ENCODE assay signal across 1 cellular context in genomic region chr6:829646-830045, GRCh38.
TF ChIP-seq lines count a peak whose summit lies in the region.

No MANE protein-coding gene starts in this region.

TF ChIP-seq in GM23338, 12 proteins besides CTCF, POLR2A, EP300 and RAD21 (continued from another document):
- TF ChIP-seq, protein P1, sequence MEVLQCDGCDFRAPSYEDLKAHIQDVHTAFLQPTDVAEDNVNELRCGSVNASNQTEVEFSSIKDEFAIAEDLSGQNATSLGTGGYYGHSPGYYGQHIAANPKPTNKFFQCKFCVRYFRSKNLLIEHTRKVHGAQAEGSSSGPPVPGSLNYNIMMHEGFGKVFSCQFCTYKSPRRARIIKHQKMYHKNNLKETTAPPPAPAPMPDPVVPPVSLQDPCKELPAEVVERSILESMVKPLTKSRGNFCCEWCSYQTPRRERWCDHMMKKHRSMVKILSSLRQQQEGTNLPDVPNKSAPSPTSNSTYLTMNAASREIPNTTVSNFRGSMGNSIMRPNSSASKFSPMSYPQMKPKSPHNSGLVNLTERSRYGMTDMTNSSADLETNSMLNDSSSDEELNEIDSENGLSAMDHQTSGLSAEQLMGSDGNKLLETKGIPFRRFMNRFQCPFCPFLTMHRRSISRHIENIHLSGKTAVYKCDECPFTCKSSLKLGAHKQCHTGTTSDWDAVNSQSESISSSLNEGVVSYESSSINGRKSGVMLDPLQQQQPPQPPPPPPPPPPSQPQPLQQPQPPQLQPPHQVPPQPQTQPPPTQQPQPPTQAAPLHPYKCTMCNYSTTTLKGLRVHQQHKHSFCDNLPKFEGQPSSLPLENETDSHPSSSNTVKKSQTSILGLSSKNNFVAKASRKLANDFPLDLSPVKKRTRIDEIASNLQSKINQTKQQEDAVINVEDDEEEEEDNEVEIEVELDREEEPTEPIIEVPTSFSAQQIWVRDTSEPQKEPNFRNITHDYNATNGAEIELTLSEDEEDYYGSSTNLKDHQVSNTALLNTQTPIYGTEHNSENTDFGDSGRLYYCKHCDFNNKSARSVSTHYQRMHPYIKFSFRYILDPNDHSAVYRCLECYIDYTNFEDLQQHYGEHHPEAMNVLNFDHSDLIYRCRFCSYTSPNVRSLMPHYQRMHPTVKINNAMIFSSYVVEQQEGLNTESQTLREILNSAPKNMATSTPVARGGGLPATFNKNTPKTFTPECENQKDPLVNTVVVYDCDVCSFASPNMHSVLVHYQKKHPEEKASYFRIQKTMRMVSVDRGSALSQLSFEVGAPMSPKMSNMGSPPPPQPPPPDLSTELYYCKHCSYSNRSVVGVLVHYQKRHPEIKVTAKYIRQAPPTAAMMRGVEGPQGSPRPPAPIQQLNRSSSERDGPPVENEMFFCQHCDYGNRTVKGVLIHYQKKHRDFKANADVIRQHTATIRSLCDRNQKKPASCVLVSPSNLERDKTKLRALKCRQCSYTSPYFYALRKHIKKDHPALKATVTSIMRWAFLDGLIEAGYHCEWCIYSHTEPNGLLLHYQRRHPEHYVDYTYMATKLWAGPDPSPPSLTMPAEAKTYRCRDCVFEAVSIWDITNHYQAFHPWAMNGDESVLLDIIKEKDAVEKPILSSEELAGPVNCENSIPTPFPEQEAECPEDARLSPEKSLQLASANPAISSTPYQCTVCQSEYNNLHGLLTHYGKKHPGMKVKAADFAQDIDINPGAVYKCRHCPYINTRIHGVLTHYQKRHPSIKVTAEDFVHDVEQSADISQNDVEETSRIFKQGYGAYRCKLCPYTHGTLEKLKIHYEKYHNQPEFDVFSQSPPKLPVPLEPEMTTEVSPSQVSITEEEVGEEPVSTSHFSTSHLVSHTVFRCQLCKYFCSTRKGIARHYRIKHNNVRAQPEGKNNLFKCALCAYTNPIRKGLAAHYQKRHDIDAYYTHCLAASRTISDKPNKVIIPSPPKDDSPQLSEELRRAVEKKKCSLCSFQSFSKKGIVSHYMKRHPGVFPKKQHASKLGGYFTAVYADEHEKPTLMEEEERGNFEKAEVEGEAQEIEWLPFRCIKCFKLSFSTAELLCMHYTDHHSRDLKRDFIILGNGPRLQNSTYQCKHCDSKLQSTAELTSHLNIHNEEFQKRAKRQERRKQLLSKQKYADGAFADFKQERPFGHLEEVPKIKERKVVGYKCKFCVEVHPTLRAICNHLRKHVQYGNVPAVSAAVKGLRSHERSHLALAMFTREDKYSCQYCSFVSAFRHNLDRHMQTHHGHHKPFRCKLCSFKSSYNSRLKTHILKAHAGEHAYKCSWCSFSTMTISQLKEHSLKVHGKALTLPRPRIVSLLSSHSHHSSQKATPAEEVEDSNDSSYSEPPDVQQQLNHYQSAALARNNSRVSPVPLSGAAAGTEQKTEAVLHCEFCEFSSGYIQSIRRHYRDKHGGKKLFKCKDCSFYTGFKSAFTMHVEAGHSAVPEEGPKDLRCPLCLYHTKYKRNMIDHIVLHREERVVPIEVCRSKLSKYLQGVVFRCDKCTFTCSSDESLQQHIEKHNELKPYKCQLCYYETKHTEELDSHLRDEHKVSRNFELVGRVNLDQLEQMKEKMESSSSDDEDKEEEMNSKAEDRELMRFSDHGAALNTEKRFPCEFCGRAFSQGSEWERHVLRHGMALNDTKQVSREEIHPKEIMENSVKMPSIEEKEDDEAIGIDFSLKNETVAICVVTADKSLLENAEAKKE (CRISPR knock-in tag; IDR thresholded peaks at IDR 0.05) = peak; percentile 50; the same call in 1 of the 2 replicates
- TF ChIP-seq EZH2 (IDR thresholded peaks at IDR 0.05; ENCODE audit: low read depth, unreplicated experiment) (no peak), EZH2phosphoT487 (IDR thresholded peaks at IDR 0.05; ENCODE audit: unreplicated experiment) (no peak), ZNF331 (CRISPR knock-in tag; IDR thresholded peaks at IDR 0.05; ENCODE audit: low read depth) (no peak), CREB1 (CRISPR knock-in tag; IDR thresholded peaks at IDR 0.05; ENCODE audit: low read depth) (peak; percentile 40; the same call in 1 of the 2 replicates), NANOG (IDR thresholded peaks at IDR 0.05; ENCODE audit: borderline replicate concordance) (no peak), POLR2AphosphoS5 (IDR thresholded peaks at IDR 0.05; ENCODE audit: low read depth) (no peak), JUNB (IDR thresholded peaks at IDR 0.05; ENCODE audit: unreplicated experiment) (no peak)
